ENCODE assay signal across 15 cellular contexts in genomic region chr16:11630230-11631056, GRCh38. TPM values are rescaled to one million over a fixed set of nuclear protein-coding genes. Genes with fewer than 3 reads are reported as not detected.
DNase-seq lines count a peak whose midpoint lies in the region; ATAC-seq and TF ChIP-seq lines count a peak whose summit lies in the region.
"Had no signal": no experiment of that assay in that cellular context is flagged by ENCODE, and none has a peak within 500 bp of the region (broad histone marks: within the 10 kb centered on the region; RNA-seq: fewer than 3 reads in every experiment).

No MANE protein-coding gene starts in this region.

- no peak for TF ChIP-seq CTCF in vagina (IDR thresholded peaks at IDR 0.05)

- intact Hi-C loops in vagina (cut with DNase I): loop anchor here (5.0 kb wide), 1 partner anchor 48 kb away; no protein-coding TSS in a partner anchor

- H3K4me3 Mint-ChIP-seq in stimulated activated naive CD8-positive, alpha-beta T cell treated with anti-CD3 and anti-CD28 coated beads, Interleukin-15, amount 100 ng/mL, for 72 hours: no peak overlapping the region

- H3K27ac Mint-ChIP-seq in stimulated activated naive CD8-positive, alpha-beta T cell treated with anti-CD3 and anti-CD28 coated beads, Interleukin-15, amount 100 ng/mL, for 72 hours: no peak overlapping the region

- TF ChIP-seq POLR2A in vagina (IDR thresholded peaks at IDR 0.05): no peak

- peaks cover 43% of the 10 kb centered on the region for H3K4me1 Mint-ChIP-seq in stimulated activated naive CD8-positive, alpha-beta T cell treated with anti-CD3 and anti-CD28 coated beads, Interleukin-15, amount 100 ng/mL, for 72 hours

- H3K27ac ChIP-seq in muscle layer of duodenum (ENCODE audit: low read length) (peak overlapping the region; percentile 20), vagina (peak overlapping the region; percentile 93)

- H3K27me3 ChIP-seq in muscle layer of duodenum (ENCODE audit: low read depth, low read length) (no peaks in the 10 kb centered on the region), vagina (no peaks in the 10 kb centered on the region)

- no peak for DNase-seq in stimulated activated naive CD8-positive, alpha-beta T cell treated with anti-CD3 and anti-CD28 coated beads, Interleukin-15, amount 100 ng/mL, for 72 hours
- no peak for DNase-seq in stimulated activated naive CD8-positive, alpha-beta T cell treated with anti-CD3 and anti-CD28 coated beads, Interleukin-15, Interleukin-2, amounts not matched to agents 100 U/mL and 50 U/mL, for 24 hours
- DNase-seq in SW480 (ENCODE audit: low spot score) (peak; percentile 64), vagina (ENCODE audit: extremely low spot score in 2 of 2) (no peak), NCI-H524 treated with DMSO at 0.1 percent for 48 hours (lab: John Stamatoyannopoulos, UW) (no peak)
- DNase-seq: activated CD4-positive, alpha-beta T cell treated with anti-CD3 and anti-CD28 coated beads, Interleukin-2, amount 50 U/mL, for 1 hour; activated T-cell treated with anti-CD3 and anti-CD28 coated beads, Interleukin-2, amount 50 U/mL, for 48 hours; amniotic stem cell; cortex of kidney; NCI-H1048; NCI-H446 treated with DMSO at 0.1 percent for 48 hours; T-helper 9 cell had no signal

- H3K9me3 ChIP-seq in muscle layer of duodenum (ENCODE audit: control insufficient read depth in 1 of 2, low read length in 2 of 2): no peaks in the 10 kb centered on the region
- no peaks in the 10 kb centered on the region for H3K9me3 ChIP-seq in vagina

- no peaks in the 10 kb centered on the region for H3K9me3 Mint-ChIP-seq in stimulated activated naive CD8-positive, alpha-beta T cell treated with anti-CD3 and anti-CD28 coated beads, Interleukin-15, amount 100 ng/mL, for 72 hours

- no peaks in the 10 kb centered on the region for H3K27me3 Mint-ChIP-seq in stimulated activated naive CD8-positive, alpha-beta T cell treated with anti-CD3 and anti-CD28 coated beads, Interleukin-15, amount 100 ng/mL, for 72 hours

- H3K36me3 ChIP-seq in muscle layer of duodenum (ENCODE audit: control insufficient read depth in 1 of 2, insufficient read depth in 2 of 2, low read length in 2 of 2) (no peaks in the 10 kb centered on the region), vagina (no peaks in the 10 kb centered on the region)

- peak; percentile 38 for ATAC-seq in stimulated activated naive CD8-positive, alpha-beta T cell treated with anti-CD3 and anti-CD28 coated beads, Interleukin-15, amount 100 ng/mL, for 72 hours
- ATAC-seq in stimulated activated naive CD8-positive, alpha-beta T cell treated with anti-CD3 and anti-CD28 coated beads, Interleukin-15, Interleukin-2, amounts not matched to agents 100 U/mL and 50 U/mL, for 24 hours: no peak
- ATAC-seq in GM19397 (IDR thresholded peaks at IDR 0.05; ENCODE audit: unreplicated experiment) (no peak), HG03342 (IDR thresholded peaks at IDR 0.05; ENCODE audit: unreplicated experiment) (no peak)

- H3K4me1 ChIP-seq in muscle layer of duodenum (ENCODE audit: control insufficient read depth in 1 of 2, insufficient read depth in 2 of 2, low read length in 2 of 2) (peaks cover 3 to 5% of the 10 kb centered on the region in 2 donors), vagina (peaks cover 40% of the 10 kb centered on the region)

- H3K4me3 ChIP-seq in muscle layer of duodenum (ENCODE audit: low read depth in 1 of 2, low read length in 2 of 2) (no peak overlapping the region), vagina (no peak overlapping the region)

RNA-seq across cellular contexts. Expression of gene SNN, which starts 37.8 kb away (rescaled TPM):
- total RNA-seq in vagina: 23.1 TPM

RNA-seq across cellular contexts. Expression of gene LITAF, which starts 43.7 kb away (rescaled TPM):
- total RNA-seq in vagina: 111 TPM
